Comparison of ENCODE assay signal across 1 cellular context in genomic region chr4:77035153-77035552, GRCh38.
TF ChIP-seq lines count a peak whose summit lies in the region.

No MANE protein-coding gene starts in this region.

TF ChIP-seq in HCT116, 20 proteins besides CTCF, POLR2A, EP300 and RAD21:
- TF ChIP-seq EZH2phosphoT487 (IDR thresholded peaks at IDR 0.05; ENCODE audit: borderline replicate concordance) (no peak), ZFX (IDR thresholded peaks at IDR 0.05) (no peak)
